11 cellular contexts compared by ENCODE assay signal in the genomic region with DNA sequence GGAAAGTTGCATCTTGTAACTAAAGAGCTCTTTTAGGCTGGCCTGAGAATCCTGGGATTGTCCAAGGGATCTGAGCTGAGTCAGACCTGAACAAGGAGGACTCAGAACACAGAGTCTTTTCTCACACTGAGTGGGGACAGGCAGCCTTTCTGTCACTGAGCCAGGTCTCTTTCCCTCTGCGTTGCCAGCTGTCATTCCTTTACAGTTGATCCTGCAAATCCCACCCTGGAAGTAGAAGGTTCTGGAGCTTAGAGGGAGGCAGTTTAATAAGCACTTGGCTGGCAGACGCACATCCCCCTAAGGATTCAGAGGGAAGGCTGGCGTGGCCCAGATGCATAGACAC.
DNase-seq lines count a peak whose midpoint lies in the region; ATAC-seq and TF ChIP-seq lines count a peak whose summit lies in the region.
"Had no signal": no experiment of that assay in that cellular context is flagged by ENCODE, and none has a peak within 500 bp of the region (broad histone marks: within the 10 kb centered on the region; RNA-seq: fewer than 3 reads in every experiment).

No MANE protein-coding gene starts in this region.

- H3K9me3 ChIP-seq in testis: no peaks in the 10 kb centered on the region

- no peak overlapping the region for H3K4me3 ChIP-seq in coronary artery
- H3K4me3 ChIP-seq in testis: no peak overlapping the region

- H3K27me3 Mint-ChIP-seq in activated CD4-positive, alpha-beta T cell treated with anti-CD3 and anti-CD28 coated beads, Interleukin-2, amount 10 ng/mL, durations not matched to agents 7 days and 5 days: no peaks in the 10 kb centered on the region
- H3K27me3 Mint-ChIP-seq in activated CD4-positive, alpha-beta T cell treated with anti-CD3 and anti-CD28 coated beads, Interleukin-2, amount 10 ng/mL, durations not matched to agents 24 days and 14 days: no peaks in the 10 kb centered on the region
- H3K27me3 Mint-ChIP-seq in mesothelial cell of epicardium (ENCODE audit: low read depth): no peaks in the 10 kb centered on the region
- H3K27me3 Mint-ChIP-seq: naive B cell had no signal

- intact Hi-C loops in activated CD4-positive, alpha-beta T cell treated with anti-CD3 and anti-CD28 coated beads, Interleukin-2, amount 10 ng/mL, durations not matched to agents 24 days and 14 days (cut with micrococcal nuclease): loop anchor here (5.0 kb wide), 1 partner anchor 52 kb away; no protein-coding TSS in a partner anchor
- intact Hi-C loops in testis (cut with DNase I; ENCODE audit: low total_unique reads): no loop called here

- 39 to 61% methylated on average over 3 of the region's 3 CpGs for WGBS in testis, 2 donors

- H3K9me3 Mint-ChIP-seq in activated CD4-positive, alpha-beta T cell treated with anti-CD3 and anti-CD28 coated beads, Interleukin-2, amount 10 ng/mL, durations not matched to agents 7 days and 5 days: no peaks in the 10 kb centered on the region
- H3K9me3 Mint-ChIP-seq in activated CD4-positive, alpha-beta T cell treated with anti-CD3 and anti-CD28 coated beads, Interleukin-2, amount 10 ng/mL, durations not matched to agents 24 days and 14 days: no peaks in the 10 kb centered on the region
- no peaks in the 10 kb centered on the region for H3K9me3 Mint-ChIP-seq in mesothelial cell of epicardium
- H3K9me3 Mint-ChIP-seq: activated naive CD4-positive, alpha-beta T cell treated with anti-CD3 and anti-CD28 coated beads for 36 hours; naive B cell had no signal

- ATAC-seq in HG03280 (IDR thresholded peaks at IDR 0.05; ENCODE audit: unreplicated experiment): no peak
- ATAC-seq in HG02759 (IDR thresholded peaks at IDR 0.05; ENCODE audit: unreplicated experiment): no peak

- H3K36me3 ChIP-seq in testis (ENCODE audit: low read depth, missing control alignments): no peaks in the 10 kb centered on the region

- peaks cover 17% of the 10 kb centered on the region for H3K4me1 ChIP-seq in testis

- H3K4me1 Mint-ChIP-seq in activated CD4-positive, alpha-beta T cell treated with anti-CD3 and anti-CD28 coated beads, Interleukin-2, amount 10 ng/mL, durations not matched to agents 7 days and 5 days: peaks cover 32% of the 10 kb centered on the region
- peaks cover 24% of the 10 kb centered on the region for H3K4me1 Mint-ChIP-seq in activated CD4-positive, alpha-beta T cell treated with anti-CD3 and anti-CD28 coated beads, Interleukin-2, amount 10 ng/mL, durations not matched to agents 24 days and 14 days
- H3K4me1 Mint-ChIP-seq in mesothelial cell of epicardium: no peaks in the 10 kb centered on the region
- H3K4me1 Mint-ChIP-seq: naive B cell had no signal

- H3K27ac Mint-ChIP-seq in activated CD4-positive, alpha-beta T cell treated with anti-CD3 and anti-CD28 coated beads, Interleukin-2, amount 10 ng/mL, durations not matched to agents 7 days and 5 days: peak overlapping the region; percentile 62
- H3K27ac Mint-ChIP-seq in activated CD4-positive, alpha-beta T cell treated with anti-CD3 and anti-CD28 coated beads, Interleukin-2, amount 10 ng/mL, durations not matched to agents 24 days and 14 days: no peak overlapping the region
- H3K27ac Mint-ChIP-seq in mesothelial cell of epicardium: peak overlapping the region; percentile 34
- H3K27ac Mint-ChIP-seq: activated naive CD4-positive, alpha-beta T cell treated with anti-CD3 and anti-CD28 coated beads for 36 hours had no signal

- H3K4me3 Mint-ChIP-seq in activated CD4-positive, alpha-beta T cell treated with anti-CD3 and anti-CD28 coated beads, Interleukin-2, amount 10 ng/mL, durations not matched to agents 7 days and 5 days: no peak overlapping the region
- no peak overlapping the region for H3K4me3 Mint-ChIP-seq in activated CD4-positive, alpha-beta T cell treated with anti-CD3 and anti-CD28 coated beads, Interleukin-2, amount 10 ng/mL, durations not matched to agents 24 days and 14 days
- H3K4me3 Mint-ChIP-seq in mesothelial cell of epicardium: no peak overlapping the region
- H3K4me3 Mint-ChIP-seq: activated naive CD4-positive, alpha-beta T cell treated with anti-CD3 and anti-CD28 coated beads for 36 hours had no signal

- no peak for TF ChIP-seq CTCF in coronary artery (IDR thresholded peaks at IDR 0.05)
- TF ChIP-seq CTCF in mesothelial cell of epicardium (IDR thresholded peaks at IDR 0.05; ENCODE audit: unreplicated experiment): no peak
- TF ChIP-seq CTCF in testis (IDR thresholded peaks at IDR 0.05): no peak

- DNase-seq in activated CD4-positive, alpha-beta T cell treated with anti-CD3 and anti-CD28 coated beads, Interleukin-2, amount 10 ng/mL, durations not matched to agents 7 days and 5 days: no peak
- no peak for DNase-seq in activated CD4-positive, alpha-beta T cell treated with anti-CD3 and anti-CD28 coated beads, Interleukin-2, amount 10 ng/mL, durations not matched to agents 24 days and 14 days
- DNase-seq in coronary artery (ENCODE audit: low spot score) (no peak), mesothelial cell of epicardium (ENCODE audit: low spot score in 2 of 2, unreplicated experiment in 2 of 2) (no peak), testis (peak; percentile 42), NCI-H526 (lab: John Stamatoyannopoulos, UW) (no peak)
- DNase-seq: activated naive CD4-positive, alpha-beta T cell treated with anti-CD3 and anti-CD28 coated beads for 36 hours; naive B cell; NCI-H510A treated with DMSO at 0.1 percent for 48 hours had no signal

- TF ChIP-seq POLR2A in testis (IDR thresholded peaks at IDR 0.05): no peak

- no peaks in the 10 kb centered on the region for H3K27me3 ChIP-seq in testis

- peaks cover 22% of the 10 kb centered on the region for H3K36me3 Mint-ChIP-seq in activated CD4-positive, alpha-beta T cell treated with anti-CD3 and anti-CD28 coated beads, Interleukin-2, amount 10 ng/mL, durations not matched to agents 7 days and 5 days (ENCODE audit: low read depth)
- H3K36me3 Mint-ChIP-seq in activated CD4-positive, alpha-beta T cell treated with anti-CD3 and anti-CD28 coated beads, Interleukin-2, amount 10 ng/mL, durations not matched to agents 24 days and 14 days (ENCODE audit: low read depth): peaks cover 47% of the 10 kb centered on the region
- H3K36me3 Mint-ChIP-seq in mesothelial cell of epicardium: peaks cover 16% of the 10 kb centered on the region
- H3K36me3 Mint-ChIP-seq: naive B cell had no signal

- CTCF ChIA-PET in activated CD4-positive, alpha-beta T cell treated with anti-CD3 and anti-CD28 coated beads, Interleukin-2, amount 10 ng/mL, durations not matched to agents 7 days and 5 days (lab: Charles Lee): interaction anchor here (2.1 kb wide), 1 partner anchor 12 kb away, joined by 8 read pairs; no protein-coding TSS in a partner anchor

- POLR2A ChIA-PET in activated CD4-positive, alpha-beta T cell treated with anti-CD3 and anti-CD28 coated beads, Interleukin-2, amount 10 ng/mL, durations not matched to agents 7 days and 5 days (lab: Charles Lee): no interaction called here

- H3K27ac ChIP-seq in coronary artery (peak overlapping the region; percentile 67 to 87), testis (peak overlapping the region; percentile 23 to 73)
